ENCODE assay signal across 8 cellular contexts in genomic region chr19:13817615-13818371, GRCh38. TPM values are rescaled to one million over a fixed set of nuclear protein-coding genes. Genes with fewer than 3 reads are reported as not detected.
DNase-seq lines count a peak whose midpoint lies in the region; ATAC-seq, FAIRE-seq and TF ChIP-seq lines count a peak whose summit lies in the region.

No MANE protein-coding gene starts in this region.

- no peaks in the 10 kb centered on the region for H3K9me2 ChIP-seq in hepatocyte (replicated peaks; ENCODE audit: insufficient read depth)

- H3K27me3 ChIP-seq in hepatocyte, result no peaks in the 10 kb centered on the region

- H2AFZ ChIP-seq in hepatocyte, result no peak overlapping the region

- FAIRE-seq in frontal cortex (lab: Jason Lieb, UNC), result no peak

- no peak overlapping the region for H3K4me3 ChIP-seq in hepatocyte

- peak; percentile 55 for DNase-seq in activated CD4-positive, alpha-beta T cell treated with anti-CD3 and anti-CD28 coated beads for 48 hours
- no peak for DNase-seq in activated CD4-positive, alpha-beta T cell treated with anti-CD3 and anti-CD28 coated beads, Interleukin-2, amount 50 U/mL, for 4 hours
- DNase-seq in SW480 (ENCODE audit: low spot score) (peak; percentile 83), hepatocyte (ENCODE audit: low spot score) (peak; percentile 81), H4 (ENCODE audit: low spot score) (no peak), frontal cortex (ENCODE audit: low spot score in 2 of 2) (no peak)
- no peak for DNase-seq in stimulated activated naive B cell treated with anti-CD40 and anti-IgM and Interleukin-4, amounts not matched to agents 10 μg/mL and 1 μg/mL and 100 μg/mL, for 72 hours

- H3K27me3 Mint-ChIP-seq in stimulated activated naive B cell treated with anti-CD40 and anti-IgM and Interleukin-4, amounts not matched to agents 10 μg/mL and 1 μg/mL and 100 μg/mL, for 72 hours, result no peaks in the 10 kb centered on the region

- no peaks in the 10 kb centered on the region for H3K4me1 Mint-ChIP-seq in stimulated activated naive B cell treated with anti-CD40 and anti-IgM and Interleukin-4, amounts not matched to agents 10 μg/mL and 1 μg/mL and 100 μg/mL, for 72 hours

- no peaks in the 10 kb centered on the region for H3K9me3 ChIP-seq in hepatocyte (ENCODE audit: low read depth)

- no peak overlapping the region for H3K27ac ChIP-seq in hepatocyte

- H3K4me3 Mint-ChIP-seq in stimulated activated naive B cell treated with anti-CD40 and anti-IgM and Interleukin-4, amounts not matched to agents 10 μg/mL and 1 μg/mL and 100 μg/mL, for 72 hours, result peak overlapping the region; percentile 4 to 73

- peak; percentile 47 to 75 for ATAC-seq in stimulated activated naive B cell treated with anti-CD40 and anti-IgM and Interleukin-4, amounts not matched to agents 10 μg/mL and 1 μg/mL and 100 μg/mL, for 72 hours (replicated peaks)
- ATAC-seq in GM19397 (IDR thresholded peaks at IDR 0.05; ENCODE audit: unreplicated experiment), result no peak

- WGBS in hepatocyte (ENCODE audit: low lambda C conversion rate, missing lambda C conversion rate), result 66% methylated on average over 23 of the region's 35 CpGs

- H3K27ac Mint-ChIP-seq in stimulated activated naive B cell treated with anti-CD40 and anti-IgM and Interleukin-4, amounts not matched to agents 10 μg/mL and 1 μg/mL and 100 μg/mL, for 72 hours, result peak overlapping the region; percentile 42

- H3K79me2 ChIP-seq in hepatocyte, result no peaks in the 10 kb centered on the region

- H3K9me3 Mint-ChIP-seq in stimulated activated naive B cell treated with anti-CD40 and anti-IgM and Interleukin-4, amounts not matched to agents 10 μg/mL and 1 μg/mL and 100 μg/mL, for 72 hours, result peaks cover 0 to 3% of the 10 kb centered on the region in 2 donors

- no peak for TF ChIP-seq CTCF in hepatocyte (IDR thresholded peaks at IDR 0.05; ENCODE audit: poor library complexity)

- peaks cover 26 to 40% of the 10 kb centered on the region in 2 donors for H3K36me3 Mint-ChIP-seq in stimulated activated naive B cell treated with anti-CD40 and anti-IgM and Interleukin-4, amounts not matched to agents 10 μg/mL and 1 μg/mL and 100 μg/mL, for 72 hours

- peak overlapping the region; percentile 65 for H3K4me2 ChIP-seq in hepatocyte

- no peaks in the 10 kb centered on the region for H4K20me1 ChIP-seq in hepatocyte (ENCODE audit: insufficient read depth, poor library complexity, severe bottlenecking)

- no peaks in the 10 kb centered on the region for H3K36me3 ChIP-seq in hepatocyte (replicated peaks; ENCODE audit: insufficient read depth, low read depth)

- H3K4me1 ChIP-seq in hepatocyte (ENCODE audit: insufficient read depth), result no peaks in the 10 kb centered on the region

RNA-seq across cellular contexts. Expression of gene ZSWIM4, which starts 22.6 kb away (rescaled TPM):
- total RNA-seq in hepatocyte, result 3.1 and 3.7 TPM in 2 replicates
- 2.8 and 3.5 TPM in 2 replicates for polyA plus RNA-seq in hepatocyte
- total RNA-seq in H4 (2014; rRNA removed; shearing (Covaris generic)), result 1.3 and 5.7 TPM in 2 replicates
- 6.9 TPM for total RNA-seq in frontal cortex

RNA-seq across cellular contexts. Expression of gene C19orf53, which starts 43.5 kb away (rescaled TPM):
- total RNA-seq in hepatocyte (89.2 and 97.0 TPM in 2 replicates), frontal cortex (20.8 TPM)
- polyA plus RNA-seq in hepatocyte, result 214 and 220 TPM in 2 replicates
- 306 and 385 TPM in 2 replicates for total RNA-seq in H4 (2014; rRNA removed; shearing (Covaris generic))

RNA-seq across cellular contexts. Expression of gene MRI1, which starts 53.5 kb away (rescaled TPM):
- total RNA-seq in hepatocyte, result 16.0 and 18.5 TPM in 2 replicates
- 21.9 and 22.8 TPM in 2 replicates for polyA plus RNA-seq in hepatocyte
- 19.8 and 31.9 TPM in 2 replicates for total RNA-seq in H4 (2014; rRNA removed; shearing (Covaris generic))
- 15.9 TPM for total RNA-seq in frontal cortex

RNA-seq across cellular contexts. Expression of gene NANOS3, which starts 59.1 kb away (rescaled TPM):
- total RNA-seq in hepatocyte, result 0.60 TPM in 1 of 2 replicates, not detected in the other
- 2.1 and 4.0 TPM in 2 replicates for polyA plus RNA-seq in hepatocyte
- total RNA-seq in H4 (2014; rRNA removed; shearing (Covaris generic)), result not detected in 2 replicates
- total RNA-seq in frontal cortex, result 3.7 TPM

Comparison
In these comparisons a context has a peak if more than half of its experiments do, and no peak if none do; other contexts are left out.
1. DNase-seq: peak in activated CD4-positive, alpha-beta T cell treated with anti-CD3 and anti-CD28 coated beads for 48 hours (single experiment), SW480 (single experiment) and hepatocyte (single experiment); none in activated CD4-positive, alpha-beta T cell treated with anti-CD3 and anti-CD28 coated beads, Interleukin-2, amount 50 U/mL, for 4 hours (0 of 2), stimulated activated naive B cell treated with anti-CD40 and anti-IgM and Interleukin-4, amounts not matched to agents 10 μg/mL and 1 μg/mL and 100 μg/mL, for 72 hours (single experiment), H4 (single experiment) and frontal cortex (0 of 2).